8 cellular contexts compared by ENCODE assay signal in the genomic region with DNA sequence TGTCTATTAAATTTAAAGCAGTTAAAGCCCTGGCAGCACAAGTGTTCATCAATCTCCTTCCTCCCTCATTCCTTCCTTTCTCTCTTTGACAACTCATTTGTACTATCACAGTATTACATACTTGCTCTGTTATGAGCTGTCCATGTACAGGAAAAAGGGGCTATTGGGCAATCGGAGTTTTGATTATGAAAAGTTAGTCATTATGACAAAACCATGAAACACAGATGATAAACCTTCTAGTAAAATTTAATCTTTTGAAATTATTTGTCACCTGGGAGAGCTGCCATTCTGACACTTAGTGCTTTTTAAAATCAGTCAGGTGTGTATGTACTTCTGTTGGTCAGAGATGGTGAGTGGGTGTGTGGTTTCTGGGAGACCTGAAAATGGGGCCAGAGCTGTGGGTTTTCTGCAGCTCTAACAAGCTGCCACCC. TPM values are rescaled to one million over a fixed set of nuclear protein-coding genes. Genes with fewer than 3 reads are reported as not detected.
DNase-seq lines count a peak whose midpoint lies in the region; ATAC-seq and TF ChIP-seq lines count a peak whose summit lies in the region.

No MANE protein-coding gene starts in this region.

- H3K9me3 ChIP-seq in psoas muscle (no peaks in the 10 kb centered on the region), sigmoid colon (no peaks in the 10 kb centered on the region)

- no peaks in the 10 kb centered on the region for H3K36me3 ChIP-seq in psoas muscle (ENCODE audit: insufficient read depth in 1 of 2, low read depth in 1 of 2)
- H3K36me3 ChIP-seq in sigmoid colon: no peaks in the 10 kb centered on the region

- DNase-seq in EL: peak; percentile 81
- peak; percentile 51 for DNase-seq in NOMO-1 treated with dmso at 0.1 percent for 144 hours (lab: John Stamatoyannopoulos, UW; ENCODE audit: unreplicated experiment)
- DNase-seq in psoas muscle: no peak
- DNase-seq in NCI-H2081 (lab: John Stamatoyannopoulos, UW): no peak
- no peak for DNase-seq in sigmoid colon
- DNase-seq in nucleus accumbens (lab: John Stamatoyannopoulos, UW): no peak

- H3K4me3 ChIP-seq in psoas muscle (no peak overlapping the region), sigmoid colon (no peak overlapping the region)

- no peak for TF ChIP-seq EP300 in sigmoid colon (IDR thresholded peaks at IDR 0.05)

- H3K27ac ChIP-seq in psoas muscle (peak overlapping the region; percentile 85), sigmoid colon (peak overlapping the region in 2 of 4 donors; percentile 35 to 44)

- TF ChIP-seq CTCF in psoas muscle (IDR thresholded peaks at IDR 0.05): no peak
- TF ChIP-seq CTCF in sigmoid colon (IDR thresholded peaks at IDR 0.05): no peak

- 23 to 50% (median 32%) methylated on average over 1 of the region's 1 CpG for WGBS in psoas muscle, 3 donors
- 35 to 38% methylated on average over 1 of the region's 1 CpG for WGBS in sigmoid colon, 2 donors

- peak; percentile 78 for ATAC-seq in esophagus mucosa
- ATAC-seq in psoas muscle: peak in 3 of 4 donors; percentile 33 to 44 (median 36)
- ATAC-seq in HG03159 (IDR thresholded peaks at IDR 0.05; ENCODE audit: unreplicated experiment): no peak

- H3K27me3 ChIP-seq in psoas muscle (ENCODE audit: insufficient read depth in 3 of 3, low read length in 2 of 3): no peaks in the 10 kb centered on the region
- H3K27me3 ChIP-seq in sigmoid colon: no peaks in the 10 kb centered on the region

- peaks cover 86% of the 10 kb centered on the region for H3K4me1 ChIP-seq in psoas muscle
- H3K4me1 ChIP-seq in sigmoid colon: peaks cover 0 to 64% (median 54%) of the 10 kb centered on the region in 4 donors

- intact Hi-C loops in psoas muscle (cut with DNase I): loop anchor here in 1 of 2 donors (5.0 kb wide), 1 partner anchor 40 kb away; a partner anchor contains a TSS
- intact Hi-C loops in sigmoid colon (cut with DNase I): no loop called here

- no peak for TF ChIP-seq POLR2A in sigmoid colon (IDR thresholded peaks at IDR 0.05)

RNA-seq across cellular contexts. Expression of a gene that starts 39.4 kb away (rescaled TPM):
- 62.9 TPM for total RNA-seq in esophagus mucosa
- 10 to 100 TPM; 45.5 to 89.5 (median 80.7) TPM for total RNA-seq in psoas muscle
- polyA plus RNA-seq in psoas muscle: 10 to 100 TPM; 20.1 to 99.9 (median 54.0) TPM
- 10 to 100 TPM; 37.2 to 62.9 (median 48.9) TPM for total RNA-seq in sigmoid colon
- 10 to 100 TPM in 2 of 3 donors, 1 to 10 TPM in 1; 8.8 to 28.6 (median 11.4) TPM for polyA plus RNA-seq in sigmoid colon

Comparison
In these comparisons a context has a peak if more than half of its experiments do, and no peak if none do; other contexts are left out.
1. DNase-seq: peak in EL (single experiment) and NOMO-1 treated with dmso at 0.1 percent for 144 hours (single experiment); none in psoas muscle (0 of 2), NCI-H2081 (0 of 2), sigmoid colon (single experiment) and nucleus accumbens (0 of 56).